In genomic region chr9:113524460-113524859, GRCh38 we compare ENCODE assay signal across 10 cellular contexts.
A peak's percentile ranks its signal among the peaks of the same experiment; 100 is the strongest.
DNase-seq lines count a peak whose midpoint lies in the region; ATAC-seq and TF ChIP-seq lines count a peak whose summit lies in the region.
"Had no signal": no experiment of that assay in that cellular context is flagged by ENCODE, and none has a peak within 500 bp of the region (broad histone marks: within the 10 kb centered on the region; RNA-seq: fewer than 3 reads in every experiment).

No MANE protein-coding gene starts in this region.

- H3K9me3 Mint-ChIP-seq in activated T-helper 17 cell treated with anti-CD3 and anti-CD28 coated beads, Interleukin-2, amount 50 U/mL, for 72 hours: no peaks in the 10 kb centered on the region
- H3K9me3 Mint-ChIP-seq: IgD-negative memory B cell had no signal

- no peaks in the 10 kb centered on the region for H3K27me3 Mint-ChIP-seq in activated T-helper 17 cell treated with anti-CD3 and anti-CD28 coated beads, Interleukin-2, amount 50 U/mL, for 72 hours
- H3K27me3 Mint-ChIP-seq: IgD-negative memory B cell had no signal

- ATAC-seq in activated T-helper 17 cell treated with anti-CD3 and anti-CD28 coated beads, Interleukin-2, amount 50 U/mL, for 72 hours (replicated peaks): no peak
- ATAC-seq in left lobe of liver (peak; percentile 24), GM21825 (IDR thresholded peaks at IDR 0.05; ENCODE audit: unreplicated experiment) (no peak)

- no peaks in the 10 kb centered on the region for H3K9me3 ChIP-seq in spleen

- H3K4me1 Mint-ChIP-seq in activated T-helper 17 cell treated with anti-CD3 and anti-CD28 coated beads, Interleukin-2, amount 50 U/mL, for 72 hours: peaks cover 51% of the 10 kb centered on the region

- H3K27ac Mint-ChIP-seq in activated T-helper 17 cell treated with anti-CD3 and anti-CD28 coated beads, Interleukin-2, amount 50 U/mL, for 72 hours: peak overlapping the region; percentile 73

- no peak overlapping the region for H2AFZ ChIP-seq in KMS-11 (ENCODE audit: low read depth)

- DNase-seq in left lobe of liver (ENCODE audit: low spot score): no peak
- DNase-seq in spleen: peak; percentile 67
- no peak for DNase-seq in Ammon's horn (ENCODE audit: low spot score)
- DNase-seq in erythroblast (lab: John Stamatoyannopoulos, UW): no peak
- DNase-seq: activated CD4-positive, CD25-positive, alpha-beta regulatory T cell treated with anti-CD3 and anti-CD28 coated beads, Interleukin-2, amount 50 U/mL, for 72 hours; NCI-H2107 had no signal

- H3K27me3 ChIP-seq in KMS-11 (ENCODE audit: insufficient read depth, low read depth): no peaks in the 10 kb centered on the region
- H3K27me3 ChIP-seq in spleen (replicated peaks in 1 of 7): no peaks in the 10 kb centered on the region

- no peaks in the 10 kb centered on the region for H4K20me1 ChIP-seq in KMS-11 (ENCODE audit: insufficient read depth)

- intact Hi-C loops in spleen (cut with DNase I; ENCODE audit: low total_unique reads): no loop called here

- TF ChIP-seq CTCF in KMS-11 (conservative IDR thresholded peaks at IDR 0.05; ENCODE audit: low read depth, low read length): no peak
- TF ChIP-seq CTCF in spleen (IDR thresholded peaks at IDR 0.05 in 8 of 11, conservative IDR thresholded peaks at IDR 0.05 in 3 of 11): no peak

- H3K36me3 ChIP-seq in KMS-11 (ENCODE audit: insufficient read depth) (no peaks in the 10 kb centered on the region), spleen (peaks cover 0 to 82% (median 12%) of the 10 kb centered on the region in 6 donors)

- peaks cover 96% of the 10 kb centered on the region for H3K36me3 Mint-ChIP-seq in activated T-helper 17 cell treated with anti-CD3 and anti-CD28 coated beads, Interleukin-2, amount 50 U/mL, for 72 hours (ENCODE audit: low read depth)
- H3K36me3 Mint-ChIP-seq: IgD-negative memory B cell had no signal

- H3K4me3 ChIP-seq in KMS-11 (IDR thresholded peaks at IDR 0.05; ENCODE audit: insufficient read depth, low read depth, low read length) (no peak overlapping the region), spleen (no peak overlapping the region)

- H3K9ac ChIP-seq in KMS-11: no peak overlapping the region

- peak overlapping the region; percentile 98 for H3K4me2 ChIP-seq in KMS-11

- H3K79me2 ChIP-seq in KMS-11 (ENCODE audit: insufficient read depth, low read depth): peaks cover 26% of the 10 kb centered on the region; the same call in 1 of the 2 replicates

- H3K4me3 Mint-ChIP-seq in activated T-helper 17 cell treated with anti-CD3 and anti-CD28 coated beads, Interleukin-2, amount 50 U/mL, for 72 hours: peak overlapping the region; percentile 91

- H3K27ac ChIP-seq in KMS-11 (peak overlapping the region; percentile 88), spleen (peak overlapping the region; percentile 51 to 85 (median 72))

- no peak for TF ChIP-seq POLR2A in spleen (IDR thresholded peaks at IDR 0.05)
- no peak for TF ChIP-seq POLR2A in erythroblast (IDR thresholded peaks at IDR 0.05; ENCODE audit: low read length)

- 74 to 87% (median 79%) methylated on average over 4 of the region's 4 CpGs for whole genome bisulfite sequencing in spleen, 5 donors

- peaks cover 79% of the 10 kb centered on the region for H3K4me1 ChIP-seq in KMS-11 (ENCODE audit: low read depth, poor library complexity, severe bottlenecking)
- peaks cover 50 to 100% (median 80%) of the 10 kb centered on the region in 6 donors for H3K4me1 ChIP-seq in spleen
